In genomic region chr19:3146677-3147100, GRCh38 we compare ENCODE assay signal across 9 cellular contexts. TPM values are rescaled to one million over a fixed set of nuclear protein-coding genes. Genes with fewer than 3 reads are reported as not detected.
A peak's percentile ranks its signal among the peaks of the same experiment; 100 is the strongest.
DNase-seq lines count a peak whose midpoint lies in the region; TF ChIP-seq lines count a peak whose summit lies in the region.
"Had no signal": no experiment of that assay in that cellular context is flagged by ENCODE, and none has a peak within 500 bp of the region (broad histone marks: within the 10 kb centered on the region; RNA-seq: fewer than 3 reads in every experiment).

No MANE protein-coding gene starts in this region.

- no peaks in the 10 kb centered on the region for H3K9me3 ChIP-seq in left ventricle myocardium inferior (replicated peaks)

- POLR2A ChIA-PET in AG04449 (lab: Yijun Ruan, JAX), result no interaction called here

- DNase-seq in AG04449 (ENCODE audit: low read depth, low spot score) (no peak), NB4 (ENCODE audit: low read depth) (peak; percentile 52), activated T-helper 1 cell treated with Interleukin-2 at 50 U/mL for 16 hours (ENCODE audit: low read depth) (peak; percentile 58), left ventricle myocardium inferior (no peak), NCI-H1694 (lab: John Stamatoyannopoulos, UW) (no peak), NCI-H187 treated with DMSO at 0.1 percent for 48 hours (lab: John Stamatoyannopoulos, UW) (no peak), SKM-1 (lab: John Stamatoyannopoulos, UW; ENCODE audit: unreplicated experiment) (no peak)
- peak; percentile 48 to 53 (median 53) for DNase-seq in stimulated activated CD4-positive, alpha-beta T cell treated with anti-CD3 and anti-CD28 coated beads, TNF-alpha, amount 100 ng/mL, for 4 hours (ENCODE audit: low read depth in 3 of 3)

- peaks cover 10% of the 10 kb centered on the region for H3K4me1 ChIP-seq in left ventricle myocardium inferior

- intact Hi-C loops in left ventricle myocardium inferior (cut with micrococcal nuclease), result no loop called here

- H3K27ac ChIP-seq in left ventricle myocardium inferior (replicated peaks), result no peak overlapping the region
- H3K27ac ChIP-seq: epithelial cell of prostate had no signal

- TF ChIP-seq CTCF in AG04449 (IDR thresholded peaks at IDR 0.05; ENCODE audit: insufficient read depth, low read length, missing control alignments) (peak; percentile 90), NB4 (IDR thresholded peaks at IDR 0.05; ENCODE audit: low read depth, low read length) (peak; percentile 71), left ventricle myocardium inferior (IDR thresholded peaks at IDR 0.05; ENCODE audit: borderline replicate concordance) (peak; percentile 65)

- H3K36me3 ChIP-seq in left ventricle myocardium inferior, result no peaks in the 10 kb centered on the region

- H3K27me3 ChIP-seq in left ventricle myocardium inferior (ENCODE audit: low read depth), result peaks cover 21% of the 10 kb centered on the region

- no peak for TF ChIP-seq POLR2A in NB4 (IDR thresholded peaks at IDR 0.05; ENCODE audit: extremely low read depth, insufficient read length)

- H3K4me3 ChIP-seq in AG04449 (ENCODE audit: low read depth, low read length) (no peak overlapping the region), NB4 (ENCODE audit: low read depth, low read length) (no peak overlapping the region), left ventricle myocardium inferior (no peak overlapping the region)

- CTCF ChIA-PET in AG04449 (lab: Yijun Ruan, JAX), result interaction anchor here (0.6 to 2.3 kb wide), 10 partner anchors 9 to 191 kb away, joined by 3 to 12 read pairs (median 4); no protein-coding TSS in a partner anchor

RNA-seq across cellular contexts. Expression of gene GNA15, which starts 10.9 kb away (rescaled TPM):
- 1.2 TPM for total RNA-seq in left ventricle myocardium inferior

RNA-seq across cellular contexts. Expression of gene S1PR4, which starts 31.9 kb away (rescaled TPM):
- total RNA-seq in left ventricle myocardium inferior, result 0.60 TPM

RNA-seq across cellular contexts. Expression of gene NCLN, which starts 39.0 kb away (rescaled TPM):
- 28.3 TPM for total RNA-seq in left ventricle myocardium inferior

RNA-seq across cellular contexts. Expression of gene GNA11, which starts 52.5 kb away (rescaled TPM):
- 58.1 TPM for total RNA-seq in left ventricle myocardium inferior

Comparison
In these comparisons a context has a peak if more than half of its experiments do, and no peak if none do; other contexts are left out.
1. DNase-seq: peak in NB4 (single experiment), activated T-helper 1 cell treated with Interleukin-2 at 50 U/mL for 16 hours (single experiment) and stimulated activated CD4-positive, alpha-beta T cell treated with anti-CD3 and anti-CD28 coated beads, TNF-alpha, amount 100 ng/mL, for 4 hours (3 of 3); none in AG04449 (single experiment), left ventricle myocardium inferior (single experiment), NCI-H1694 (single experiment), NCI-H187 treated with DMSO at 0.1 percent for 48 hours (single experiment) and SKM-1 (single experiment).
2. Peak in every context shown above with its lines, with median percentiles within 50 percentile points of each other: CTCF ChIP-seq.